Comparison of ENCODE assay signal across 8 cellular contexts in genomic region chr7:7103343-7104313, GRCh38.
A peak's percentile ranks its signal among the peaks of the same experiment; 100 is the strongest.
DNase-seq lines count a peak whose midpoint lies in the region; ATAC-seq, FAIRE-seq and TF ChIP-seq lines count a peak whose summit lies in the region.

No MANE protein-coding gene starts in this region.

- FAIRE-seq in RCC 7860 (lab: Jason Lieb, UNC): peak; percentile 88

- no peaks in the 10 kb centered on the region for H3K9me3 Mint-ChIP-seq in effector memory CD8-positive, alpha-beta T cell
- peaks cover 5% of the 10 kb centered on the region for H3K9me3 Mint-ChIP-seq in mesothelial cell of epicardium

- no peak overlapping the region for H3K27ac Mint-ChIP-seq in effector memory CD8-positive, alpha-beta T cell
- peak overlapping the region; percentile 9 for H3K27ac Mint-ChIP-seq in mesothelial cell of epicardium

- H3K4me3 Mint-ChIP-seq in effector memory CD8-positive, alpha-beta T cell: no peak overlapping the region
- no peak overlapping the region for H3K4me3 Mint-ChIP-seq in mesothelial cell of epicardium

- no peaks in the 10 kb centered on the region for H4K20me1 ChIP-seq in Karpas-422 (ENCODE audit: insufficient read depth, low read depth, low read length)

- no peaks in the 10 kb centered on the region for H3K36me3 ChIP-seq in Karpas-422 (ENCODE audit: insufficient read depth, low read length)

- H3K4me3 ChIP-seq in Karpas-422 (ENCODE audit: low read length): no peak overlapping the region

- peaks cover 0 to 7% of the 10 kb centered on the region in 2 donors for H3K4me1 Mint-ChIP-seq in effector memory CD8-positive, alpha-beta T cell (ENCODE audit: low read depth in 2 of 2)
- H3K4me1 Mint-ChIP-seq in mesothelial cell of epicardium: peaks cover 44% of the 10 kb centered on the region

- no peaks in the 10 kb centered on the region for H3K9me2 ChIP-seq in Karpas-422 (replicated peaks; ENCODE audit: insufficient read depth, low read length)

- no peak overlapping the region for H3K9ac ChIP-seq in Karpas-422 (ENCODE audit: low read length)

- H3K9me3 ChIP-seq in Karpas-422 (ENCODE audit: low read length): no peaks in the 10 kb centered on the region

- no peak overlapping the region for H3K27ac ChIP-seq in Karpas-422 (ENCODE audit: low read length)

- no peaks in the 10 kb centered on the region for H3K27me3 Mint-ChIP-seq in effector memory CD8-positive, alpha-beta T cell
- no peaks in the 10 kb centered on the region for H3K27me3 Mint-ChIP-seq in mesothelial cell of epicardium (ENCODE audit: low read depth)

- no peak overlapping the region for H2AFZ ChIP-seq in Karpas-422 (ENCODE audit: low read length)

- DNase-seq in A172 (ENCODE audit: low spot score) (peak; percentile 66), GM03348 (ENCODE audit: low spot score) (peak; percentile 77), Karpas-422 (peak; percentile 81), RCC 7860 (ENCODE audit: low spot score) (peak; percentile 42), mesothelial cell of epicardium (ENCODE audit: low spot score in 2 of 2, unreplicated experiment in 2 of 2) (no peak)
- DNase-seq in effector memory CD8-positive, alpha-beta T cell: peak in 1 of 3 experiments; percentile 3

- H3K27me3 ChIP-seq in Karpas-422 (ENCODE audit: low read length): no peaks in the 10 kb centered on the region

- no peaks in the 10 kb centered on the region for H3K36me3 Mint-ChIP-seq in effector memory CD8-positive, alpha-beta T cell (ENCODE audit: insufficient read depth)
- no peaks in the 10 kb centered on the region for H3K36me3 Mint-ChIP-seq in mesothelial cell of epicardium

- H3K4me1 ChIP-seq in Karpas-422 (ENCODE audit: low read length): no peaks in the 10 kb centered on the region

- TF ChIP-seq CTCF in mesothelial cell of epicardium (IDR thresholded peaks at IDR 0.05; ENCODE audit: unreplicated experiment): peak; percentile 73

- H3K79me2 ChIP-seq in Karpas-422 (ENCODE audit: low read length): no peaks in the 10 kb centered on the region

- peak; percentile 82 for ATAC-seq in effector memory CD8-positive, alpha-beta T cell (replicated peaks)
- ATAC-seq in HG02759 (IDR thresholded peaks at IDR 0.05; ENCODE audit: unreplicated experiment): no peak
- no peak for ATAC-seq in GM19467 (IDR thresholded peaks at IDR 0.05; ENCODE audit: unreplicated experiment)

- no peak overlapping the region for H3K4me2 ChIP-seq in Karpas-422 (ENCODE audit: low read depth, low read length, poor library complexity, severe bottlenecking)

Comparison
In these comparisons a context has a peak if more than half of its experiments do, and no peak if none do; other contexts are left out.
1. DNase-seq: peak in A172 (single experiment), GM03348 (single experiment), Karpas-422 (single experiment) and RCC 7860 (single experiment); none in mesothelial cell of epicardium (0 of 2).